Comparison of ENCODE assay signal across 17 cellular contexts in genomic region chr10:71435571-71436267, GRCh38. TPM values are rescaled to one million over a fixed set of nuclear protein-coding genes. Genes with fewer than 3 reads are reported as not detected.
DNase-seq lines count a peak whose midpoint lies in the region; ATAC-seq and TF ChIP-seq lines count a peak whose summit lies in the region.
"Had no signal": no experiment of that assay in that cellular context is flagged by ENCODE, and none has a peak within 500 bp of the region (broad histone marks: within the 10 kb centered on the region; RNA-seq: fewer than 3 reads in every experiment).

No MANE protein-coding gene starts in this region.

- in situ Hi-C loops in Panc1 (cut with HindIII; ENCODE audit: low pct_unique_long_range_greater_than_20kb, low sequenced_read_pairs): no loop called here

- peak; percentile 42 for ATAC-seq in Panc1
- ATAC-seq in gastroesophageal sphincter: peak; percentile 16
- ATAC-seq in psoas muscle: peak in 3 of 4 donors; percentile 42 to 59 (median 58)
- ATAC-seq in foreskin keratinocyte: no peak
- ATAC-seq: activated CD4-positive, alpha-beta T cell treated with anti-CD3 and anti-CD28 coated beads for 36 hours had no signal

- no peaks in the 10 kb centered on the region for H3K36me3 Mint-ChIP-seq in activated CD4-positive, alpha-beta T cell treated with anti-CD3 and anti-CD28 coated beads, Interleukin-2, amount 10 ng/mL, durations not matched to agents 24 days and 14 days (ENCODE audit: low read depth)
- H3K36me3 Mint-ChIP-seq: mesothelial cell of epicardium had no signal

- peaks cover 4% of the 10 kb centered on the region for H3K27me3 Mint-ChIP-seq in activated CD4-positive, alpha-beta T cell treated with anti-CD3 and anti-CD28 coated beads, Interleukin-2, amount 10 ng/mL, durations not matched to agents 24 days and 14 days

- BruUV-seq in Panc1 (replicated peaks; lab: Mats Ljungman, UMichigan): no TSS peak

- H3K9me3 Mint-ChIP-seq in activated CD4-positive, alpha-beta T cell treated with anti-CD3 and anti-CD28 coated beads, Interleukin-2, amount 10 ng/mL, durations not matched to agents 24 days and 14 days: no peaks in the 10 kb centered on the region
- H3K9me3 Mint-ChIP-seq: mesothelial cell of epicardium had no signal

- no peak overlapping the region for H3K4me3 Mint-ChIP-seq in activated CD4-positive, alpha-beta T cell treated with anti-CD3 and anti-CD28 coated beads, Interleukin-2, amount 10 ng/mL, durations not matched to agents 24 days and 14 days
- H3K4me3 Mint-ChIP-seq: activated CD4-positive, alpha-beta T cell treated with anti-CD3 and anti-CD28 coated beads for 36 hours; mesothelial cell of epicardium had no signal

- no peak for TF ChIP-seq EP300 in gastroesophageal sphincter (IDR thresholded peaks at IDR 0.05)

- H3K4me3 ChIP-seq in BLaER1 treated with 17β-estradiol and CSF1 and Interleukin-3, amounts not matched to agents 10 nM and 100 nM: peak overlapping the region in 3 of 10 experiments; percentile 4 to 26 (median 21); a peak in 3 of 20 replicates
- no peak overlapping the region for H3K4me3 ChIP-seq in Panc1 (ENCODE audit: low read depth in 2 of 2, low read length in 2 of 2)
- H3K4me3 ChIP-seq in gastroesophageal sphincter: no peak overlapping the region
- H3K4me3 ChIP-seq in psoas muscle: no peak overlapping the region

- H3K4me2 ChIP-seq in BLaER1 treated with 17β-estradiol and CSF1 and Interleukin-3, amounts not matched to agents 10 nM and 100 nM: peak overlapping the region; percentile 19 to 92 (median 75)

- CTCF ChIA-PET in Panc1 (lab: Charles Lee): no interaction called here

- peak overlapping the region in 8 of 11 experiments; percentile 3 to 68 (median 45); a peak in 13 of 22 replicates for H3K9ac ChIP-seq in BLaER1 treated with 17β-estradiol and CSF1 and Interleukin-3, amounts not matched to agents 10 nM and 100 nM

- DNase-seq in Panc1 (ENCODE audit: low read depth, low spot score) (no peak), psoas muscle (no peak), middle frontal gyrus (ENCODE audit: extremely low spot score, low spot score) (no peak), foreskin keratinocyte (no peak), COLO829 (ENCODE audit: low spot score) (no peak)
- no peak for DNase-seq in activated CD4-positive, alpha-beta T cell treated with anti-CD3 and anti-CD28 coated beads, Interleukin-2, amount 10 ng/mL, durations not matched to agents 24 days and 14 days
- DNase-seq: activated CD4-positive, alpha-beta T cell treated with anti-CD3 and anti-CD28 coated beads for 36 hours; BE2C; DMS79 treated with DMSO at 0.1 percent for 48 hours; HCEC 1CT; NCI-H1694; NCI-H446 treated with DMSO at 0.1 percent for 48 hours; occipital lobe had no signal

- TF ChIP-seq CTCF in Panc1 (IDR thresholded peaks at IDR 0.05): no peak
- no peak for TF ChIP-seq CTCF in gastroesophageal sphincter (IDR thresholded peaks at IDR 0.05)
- no peak for TF ChIP-seq CTCF in psoas muscle (IDR thresholded peaks at IDR 0.05)
- TF ChIP-seq CTCF in foreskin keratinocyte (conservative IDR thresholded peaks at IDR 0.05): no peak

- H3K36me3 ChIP-seq in BLaER1 treated with 17β-estradiol and CSF1 and Interleukin-3, amounts not matched to agents 10 nM and 100 nM: no peaks in the 10 kb centered on the region
- no peaks in the 10 kb centered on the region for H3K36me3 ChIP-seq in Panc1 (ENCODE audit: control insufficient read depth, insufficient read depth, low read length)
- H3K36me3 ChIP-seq in gastroesophageal sphincter: no peaks in the 10 kb centered on the region
- H3K36me3 ChIP-seq in psoas muscle (ENCODE audit: insufficient read depth in 1 of 2, low read depth in 1 of 2): no peaks in the 10 kb centered on the region
- H3K36me3 ChIP-seq: BE2C had no signal

- no peaks in the 10 kb centered on the region for H3K9me3 ChIP-seq in BLaER1 treated with 17β-estradiol and CSF1 and Interleukin-3, amounts not matched to agents 10 nM and 100 nM (replicated peaks in 1 of 11)
- H3K9me3 ChIP-seq in Panc1 (ENCODE audit: control insufficient read depth, insufficient read depth, low read depth, low read length): no peaks in the 10 kb centered on the region
- H3K9me3 ChIP-seq in gastroesophageal sphincter: no peaks in the 10 kb centered on the region
- no peaks in the 10 kb centered on the region for H3K9me3 ChIP-seq in psoas muscle
- H3K9me3 ChIP-seq: BE2C had no signal

- H4K20me1 ChIP-seq in BLaER1 treated with 17β-estradiol and CSF1 and Interleukin-3, amounts not matched to agents 10 nM and 100 nM: no peaks in the 10 kb centered on the region; a peak in 1 of 22 replicates

- no peaks in the 10 kb centered on the region for H3K27me3 ChIP-seq in BLaER1 treated with 17β-estradiol and CSF1 and Interleukin-3, amounts not matched to agents 10 nM and 100 nM
- H3K27me3 ChIP-seq in Panc1 (ENCODE audit: control insufficient read depth, insufficient read depth, low read length): no peaks in the 10 kb centered on the region
- no peaks in the 10 kb centered on the region for H3K27me3 ChIP-seq in gastroesophageal sphincter
- H3K27me3 ChIP-seq in psoas muscle (ENCODE audit: insufficient read depth in 3 of 3, low read length in 2 of 3): no peaks in the 10 kb centered on the region
- H3K27me3 ChIP-seq in foreskin keratinocyte: peaks cover 2% of the 10 kb centered on the region
- H3K27me3 ChIP-seq: BE2C had no signal

- H3K27ac ChIP-seq in BLaER1 treated with 17β-estradiol and CSF1 and Interleukin-3, amounts not matched to agents 10 nM and 100 nM: peak overlapping the region in 8 of 11 experiments; percentile 27 to 83 (median 67); a peak in 16 of 22 replicates
- H3K27ac ChIP-seq in Panc1 (ENCODE audit: low read length) (no peak overlapping the region), gastroesophageal sphincter (no peak overlapping the region), psoas muscle (peak overlapping the region; percentile 54), foreskin keratinocyte (no peak overlapping the region)

- TF ChIP-seq POLR2A in gastroesophageal sphincter (IDR thresholded peaks at IDR 0.05): no peak

- POLR2A ChIA-PET in Panc1 (lab: Charles Lee): no interaction called here

- no CpG with 5 or more reads among the region's 6 CpGs for WGBS in gastroesophageal sphincter (ENCODE audit: low coverage in 1 of 2), 2 donors
- 68 to 73% (median 70%) methylated on average over 6 of the region's 6 CpGs for WGBS in psoas muscle, 3 donors

- H3K4me1 ChIP-seq in BLaER1 treated with 17β-estradiol and CSF1 and Interleukin-3, amounts not matched to agents 10 nM and 100 nM: peaks cover 23 to 70% (median 38%) of the 10 kb centered on the region in 10 experiments
- H3K4me1 ChIP-seq in Panc1 (ENCODE audit: control insufficient read depth, insufficient read depth, low read length) (no peaks in the 10 kb centered on the region; the same call in 1 of the 2 replicates), gastroesophageal sphincter (peaks cover 0 to 24% (median 0%) of the 10 kb centered on the region in 3 donors), psoas muscle (no peaks in the 10 kb centered on the region), foreskin keratinocyte (no peaks in the 10 kb centered on the region)
- H3K4me1 ChIP-seq: BE2C had no signal

- intact Hi-C loops in Panc1 (cut with micrococcal nuclease; ENCODE audit: unreplicated experiment): no loop called here
- intact Hi-C loops in psoas muscle (cut with DNase I): no loop called here
- intact Hi-C loops in activated CD4-positive, alpha-beta T cell treated with anti-CD3 and anti-CD28 coated beads, Interleukin-2, amount 10 ng/mL, durations not matched to agents 24 days and 14 days (cut with micrococcal nuclease): no loop called here

- H3K4me1 Mint-ChIP-seq in activated CD4-positive, alpha-beta T cell treated with anti-CD3 and anti-CD28 coated beads, Interleukin-2, amount 10 ng/mL, durations not matched to agents 24 days and 14 days: no peaks in the 10 kb centered on the region
- H3K4me1 Mint-ChIP-seq: activated CD4-positive, alpha-beta T cell treated with anti-CD3 and anti-CD28 coated beads for 36 hours; mesothelial cell of epicardium had no signal

- no peak overlapping the region for H3K27ac Mint-ChIP-seq in activated CD4-positive, alpha-beta T cell treated with anti-CD3 and anti-CD28 coated beads, Interleukin-2, amount 10 ng/mL, durations not matched to agents 24 days and 14 days
- H3K27ac Mint-ChIP-seq: activated CD4-positive, alpha-beta T cell treated with anti-CD3 and anti-CD28 coated beads for 36 hours; mesothelial cell of epicardium had no signal

RNA-seq across cellular contexts. Expression of gene CDH23, which starts 39.0 kb away (rescaled TPM):
- total RNA-seq in Panc1 (2021; ENCODE audit: unreplicated experiment): 2.7 TPM
- 2.1 TPM for polyA plus RNA-seq in Panc1 (2012; ENCODE audit: insufficient read length)
- total RNA-seq in gastroesophageal sphincter: 10 to 100 TPM in 3 of 4 donors, 1 to 10 TPM in 1; 5.1 to 33.5 (median 16.2) TPM
- total RNA-seq in psoas muscle: 1 to 10 TPM; 1.9 to 3.8 (median 2.6) TPM
- polyA plus RNA-seq in psoas muscle: 1 to 10 TPM in 2 of 3 donors, under 1 TPM in 1; 1.00 to 1.2 (median 1.0) TPM
- 0.92 and 1.3 TPM in 2 replicates for total RNA-seq in activated CD4-positive, alpha-beta T cell treated with anti-CD3 and anti-CD28 coated beads, Interleukin-2, amount 10 ng/mL, durations not matched to agents 24 days and 14 days
- 0.04 TPM in 1 of 2 replicates, not detected in the other for total RNA-seq in foreskin keratinocyte
- polyA plus RNA-seq in foreskin keratinocyte: 0.01 TPM in 1 of 2 replicates, not detected in the other
- total RNA-seq: RPMI7951 had no signal

Comparison
In these comparisons a context has a peak if more than half of its experiments do, and no peak if none do; other contexts are left out.
1. H3K27ac ChIP-seq: peak in BLaER1 treated with 17β-estradiol and CSF1 and Interleukin-3, amounts not matched to agents 10 nM and 100 nM (8 of 11) and psoas muscle (single experiment); none in Panc1 (single experiment), gastroesophageal sphincter (0 of 4) and foreskin keratinocyte (single experiment).